13 cellular contexts compared by ENCODE assay signal in genomic region chr2:46268196-46268595, GRCh38. TPM values are rescaled to one million over a fixed set of nuclear protein-coding genes. Genes with fewer than 3 reads are reported as not detected.
A peak's percentile ranks its signal among the peaks of the same experiment; 100 is the strongest.
DNase-seq lines count a peak whose midpoint lies in the region; ATAC-seq and TF ChIP-seq lines count a peak whose summit lies in the region.
"Had no signal": no experiment of that assay in that cellular context is flagged by ENCODE, and none has a peak within 500 bp of the region (broad histone marks: within the 10 kb centered on the region; RNA-seq: fewer than 3 reads in every experiment).

No MANE protein-coding gene starts in this region.

- peak overlapping the region in 9 of 11 experiments; percentile 13 to 65 (median 36); a peak in 9 of 22 replicates for H3K4me2 ChIP-seq in BLaER1 treated with 17β-estradiol and CSF1 and Interleukin-3, amounts not matched to agents 10 nM and 100 nM

- no peaks in the 10 kb centered on the region for H4K20me1 ChIP-seq in BLaER1 treated with 17β-estradiol and CSF1 and Interleukin-3, amounts not matched to agents 10 nM and 100 nM

- H3K36me3 ChIP-seq in BLaER1 treated with 17β-estradiol and CSF1 and Interleukin-3, amounts not matched to agents 10 nM and 100 nM: no peaks in the 10 kb centered on the region
- H3K36me3 ChIP-seq in gastrocnemius medialis: no peaks in the 10 kb centered on the region

- no peaks in the 10 kb centered on the region for H3K9me3 ChIP-seq in BLaER1 treated with 17β-estradiol and CSF1 and Interleukin-3, amounts not matched to agents 10 nM and 100 nM (replicated peaks in 1 of 11)
- no peaks in the 10 kb centered on the region for H3K9me3 ChIP-seq in gastrocnemius medialis

- H3K27ac ChIP-seq in BLaER1 treated with 17β-estradiol and CSF1 and Interleukin-3, amounts not matched to agents 10 nM and 100 nM: no peak overlapping the region
- H3K27ac ChIP-seq in gastrocnemius medialis: peak overlapping the region in 2 of 4 donors; percentile 18 to 26
- H3K27ac ChIP-seq: GM23248 had no signal

- H3K4me1 ChIP-seq in BLaER1 treated with 17β-estradiol and CSF1 and Interleukin-3, amounts not matched to agents 10 nM and 100 nM: peaks cover 12 to 28% (median 24%) of the 10 kb centered on the region in 10 experiments
- H3K4me1 ChIP-seq in gastrocnemius medialis: peaks cover 0 to 13% of the 10 kb centered on the region in 2 donors

- no peaks in the 10 kb centered on the region for H3K27me3 ChIP-seq in BLaER1 treated with 17β-estradiol and CSF1 and Interleukin-3, amounts not matched to agents 10 nM and 100 nM
- H3K27me3 ChIP-seq in gastrocnemius medialis: no peaks in the 10 kb centered on the region

- no peak for TF ChIP-seq POLR2A in gastrocnemius medialis (IDR thresholded peaks at IDR 0.05)

- in situ Hi-C loops in gastrocnemius medialis (cut with MboI; ENCODE audit: low sequenced_read_pairs in 4 of 4): no loop called here

- no peak for TF ChIP-seq CTCF in gastrocnemius medialis (IDR thresholded peaks at IDR 0.05 in 4 of 5, conservative IDR thresholded peaks at IDR 0.05 in 1 of 5)

- H3K9ac ChIP-seq in BLaER1 treated with 17β-estradiol and CSF1 and Interleukin-3, amounts not matched to agents 10 nM and 100 nM: no peak overlapping the region
- H3K9ac ChIP-seq: GM23248 had no signal

- peak; percentile 71 to 81 for DNase-seq in NOMO-1 (lab: John Stamatoyannopoulos, UW; ENCODE audit: unreplicated experiment in 2 of 2)
- DNase-seq in foreskin melanocyte: peak; percentile 62
- no peak for DNase-seq in gastrocnemius medialis
- no peak for DNase-seq in stimulated activated CD4-positive, alpha-beta T cell treated with anti-CD3 and anti-CD28 coated beads, Interleukin-4, amount 100 ng/mL, for 4 hours
- DNase-seq: activated CD4-positive, alpha-beta memory T cell treated with anti-CD3 and anti-CD28 coated beads for 36 hours; CD8-positive, alpha-beta T cell; GM23248; immature natural killer cell; NCI-H1694 had no signal

- no peak overlapping the region for H3K4me3 ChIP-seq in BLaER1 treated with 17β-estradiol and CSF1 and Interleukin-3, amounts not matched to agents 10 nM and 100 nM
- no peak overlapping the region for H3K4me3 ChIP-seq in gastrocnemius medialis
- H3K4me3 ChIP-seq: GM23248 had no signal

- ATAC-seq in GM21576 (IDR thresholded peaks at IDR 0.05; ENCODE audit: unreplicated experiment) (peak; percentile 50), gastrocnemius medialis (no peak), GM21528 (IDR thresholded peaks at IDR 0.05; ENCODE audit: low FRiP score, unreplicated experiment) (no peak), GM21423 (IDR thresholded peaks at IDR 0.05; ENCODE audit: unreplicated experiment) (no peak)
- ATAC-seq: CD8-positive, alpha-beta T cell had no signal

- intact Hi-C loops in gastrocnemius medialis (cut with DNase I; ENCODE audit: low total_unique reads): no loop called here

RNA-seq across cellular contexts. Expression of gene EPAS1, which starts 29.0 kb away (rescaled TPM):
- total RNA-seq in gastrocnemius medialis: 10 to 100 TPM; 61.5 to 95.1 (median 90.0) TPM

Comparison
In these comparisons a context has a peak if more than half of its experiments do, and no peak if none do; other contexts are left out.
1. DNase-seq: peak in NOMO-1 (2 of 2) and foreskin melanocyte (single experiment); none in gastrocnemius medialis (0 of 2) and stimulated activated CD4-positive, alpha-beta T cell treated with anti-CD3 and anti-CD28 coated beads, Interleukin-4, amount 100 ng/mL, for 4 hours (0 of 2).